ENCODE assay signal across 10 cellular contexts in genomic region chr9:74499770-74500583, GRCh38. TPM values are rescaled to one million over a fixed set of nuclear protein-coding genes. Genes with fewer than 3 reads are reported as not detected.
DNase-seq lines count a peak whose midpoint lies in the region; ATAC-seq and TF ChIP-seq lines count a peak whose summit lies in the region.
"Had no signal": no experiment of that assay in that cellular context is flagged by ENCODE, and none has a peak within 500 bp of the region (broad histone marks: within the 10 kb centered on the region; RNA-seq: fewer than 3 reads in every experiment).

No MANE protein-coding gene starts in this region.

- no peak overlapping the region for H3K9ac ChIP-seq in SK-N-SH

- no peak for TF ChIP-seq CTCF in SK-N-SH (IDR thresholded peaks at IDR 0.05)

- CTCF ChIA-PET in SK-N-SH (lab: Yijun Ruan, JAX) = interaction anchor here (0.6 to 2.5 kb wide), 10 partner anchors 9 to 267 kb away, joined by 3 to 16 read pairs (median 4); no protein-coding TSS in a partner anchor

- POLR2A ChIA-PET in SK-N-SH (lab: Yijun Ruan, JAX) = interaction anchor here (1.3 to 2.0 kb wide), 3 partner anchors 33 to 72 kb away, joined by 3 to 9 read pairs (median 4); no protein-coding TSS in a partner anchor

- no peaks in the 10 kb centered on the region for H3K79me2 ChIP-seq in SK-N-SH (ENCODE audit: insufficient read depth)

- no peaks in the 10 kb centered on the region for H3F3A ChIP-seq in SK-N-SH (replicated peaks; ENCODE audit: insufficient read depth)

- TF ChIP-seq POLR2A in GM18505 (IDR thresholded peaks at IDR 0.05; ENCODE audit: borderline replicate concordance, extremely low read depth, insufficient read depth, insufficient read length) = no peak

- peaks cover 53% of the 10 kb centered on the region for H3K27me3 ChIP-seq in SK-N-SH (ENCODE audit: insufficient read depth)

- H2AFZ ChIP-seq in SK-N-SH (ENCODE audit: low read depth) = no peak overlapping the region

- TF ChIP-seq RAD21 in SK-N-SH (IDR thresholded peaks at IDR 0.05; ENCODE audit: low read length) = peak; percentile 32; the same call in 1 of the 2 replicates

- WGBS in SK-N-SH (ENCODE audit: low lambda C conversion rate) = 13% methylated on average over 19 of the region's 32 CpGs

- no peaks in the 10 kb centered on the region for H4K20me1 ChIP-seq in SK-N-SH (ENCODE audit: insufficient read depth)

- H3K9me3 ChIP-seq in SK-N-SH = no peaks in the 10 kb centered on the region

- peak overlapping the region; percentile 55 to 78; a peak in 2 of 4 replicates for H3K4me3 ChIP-seq in SK-N-SH (ENCODE audit: low read depth in 2 of 2, low read length in 1 of 2)

- DNase-seq in SK-N-SH (peak; percentile 28), astrocyte of the hippocampus (ENCODE audit: low read depth, low spot score) (peak; percentile 30), islet precursor cell (peak; percentile 56), NCI-H2171 treated with DMSO at 0.1 percent for 48 hours (lab: John Stamatoyannopoulos, UW) (no peak), NCI-H446 (lab: John Stamatoyannopoulos, UW) (no peak)
- DNase-seq in stimulated activated naive CD8-positive, alpha-beta T cell treated with anti-CD3 and anti-CD28 coated beads, Interleukin-15, Interleukin-2, amounts not matched to agents 100 U/mL and 50 U/mL, for 24 hours = peak; percentile 3
- DNase-seq: NCI-H446 treated with DMSO at 0.1 percent for 48 hours had no signal

- peak overlapping the region in 1 of 2 experiments; percentile 71; a peak in 1 of 4 replicates for H3K27ac ChIP-seq in SK-N-SH (ENCODE audit: low read depth in 2 of 2, low read length in 1 of 2)
- H3K27ac ChIP-seq: 22Rv1 had no signal

- peak overlapping the region; percentile 60 for H3K4me2 ChIP-seq in SK-N-SH

- peaks cover 0 to 4% of the 10 kb centered on the region in 2 experiments; a peak in 2 of 4 replicates for H3K4me1 ChIP-seq in SK-N-SH (ENCODE audit: control insufficient read depth in 1 of 2, insufficient read depth in 2 of 2, low read depth in 1 of 2, low read length in 1 of 2)

- ATAC-seq in SK-N-SH treated with all-trans-retinoic acid at 6 μM for 48 hours (no peak), GM18505 (IDR thresholded peaks at IDR 0.05; ENCODE audit: unreplicated experiment) (no peak)
- ATAC-seq in stimulated activated naive CD8-positive, alpha-beta T cell treated with anti-CD3 and anti-CD28 coated beads, Interleukin-15, Interleukin-2, amounts not matched to agents 100 U/mL and 50 U/mL, for 24 hours = no peak

- no peak for TF ChIP-seq EP300 in SK-N-SH (IDR thresholded peaks at IDR 0.05; ENCODE audit: borderline replicate concordance in 1 of 2, low read depth in 1 of 2, low read length in 1 of 2)

- H3K36me3 ChIP-seq in SK-N-SH (replicated peaks in 1 of 2; ENCODE audit: control insufficient read depth in 1 of 2, insufficient read depth in 2 of 2, low read length in 1 of 2) = no peaks in the 10 kb centered on the region

- no peaks in the 10 kb centered on the region for H3K9me2 ChIP-seq in SK-N-SH

TF ChIP-seq in SK-N-SH, 30 proteins besides CTCF, POLR2A, EP300 and RAD21:
- TF ChIP-seq MAX (IDR thresholded peaks at IDR 0.05; ENCODE audit: low read depth) (no peak), GABPA (IDR thresholded peaks at IDR 0.05; ENCODE audit: low read depth) (no peak), TCF12 (IDR thresholded peaks at IDR 0.05) (no peak), YY1 (IDR thresholded peaks at IDR 0.05; ENCODE audit: low read depth) (no peak), JUND (IDR thresholded peaks at IDR 0.05) (no peak), FOSL2 (IDR thresholded peaks at IDR 0.05; ENCODE audit: borderline replicate concordance, low read depth) (no peak), RFX5 (IDR thresholded peaks at IDR 0.05; ENCODE audit: low read length) (no peak), TAF1 (IDR thresholded peaks at IDR 0.05; ENCODE audit: borderline replicate concordance, low read depth, low read length) (no peak), SMC3 (IDR thresholded peaks at IDR 0.05; ENCODE audit: low read depth, low read length) (no peak), ZBTB33 (IDR thresholded peaks at IDR 0.05; ENCODE audit: borderline replicate concordance, low read depth) (no peak)
- TF ChIP-seq, protein P1, sequence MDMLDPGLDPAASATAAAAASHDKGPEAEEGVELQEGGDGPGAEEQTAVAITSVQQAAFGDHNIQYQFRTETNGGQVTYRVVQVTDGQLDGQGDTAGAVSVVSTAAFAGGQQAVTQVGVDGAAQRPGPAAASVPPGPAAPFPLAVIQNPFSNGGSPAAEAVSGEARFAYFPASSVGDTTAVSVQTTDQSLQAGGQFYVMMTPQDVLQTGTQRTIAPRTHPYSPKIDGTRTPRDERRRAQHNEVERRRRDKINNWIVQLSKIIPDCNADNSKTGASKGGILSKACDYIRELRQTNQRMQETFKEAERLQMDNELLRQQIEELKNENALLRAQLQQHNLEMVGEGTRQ (IDR thresholded peaks at IDR 0.05; ENCODE audit: borderline replicate concordance, low read depth, low read length) = no peak
TF ChIP-seq in SK-N-SH: peak in this region for 0.

TF ChIP-seq in SK-N-SH treated with all-trans-retinoic acid at 6 μM for 48 hours, 23 proteins besides CTCF, POLR2A, EP300 and RAD21 (continues in another document):
- TF ChIP-seq ZNF565 (CRISPR knock-in tag; conservative IDR thresholded peaks at IDR 0.05; ENCODE audit: low read depth) (no peak), TOX (CRISPR knock-in tag; IDR thresholded peaks at IDR 0.05; ENCODE audit: borderline replicate concordance) (no peak), ARNTL (CRISPR knock-in tag; IDR thresholded peaks at IDR 0.05; ENCODE audit: borderline replicate concordance, low read depth) (no peak), ZNF8 (CRISPR knock-in tag; IDR thresholded peaks at IDR 0.05) (no peak), ZFP3 (CRISPR knock-in tag; IDR thresholded peaks at IDR 0.05) (no peak), ISL1 (CRISPR knock-in tag; IDR thresholded peaks at IDR 0.05) (no peak), TSHZ2 (CRISPR knock-in tag; IDR thresholded peaks at IDR 0.05) (no peak), SNAI2 (CRISPR knock-in tag; IDR thresholded peaks at IDR 0.05) (no peak), CREB5 (CRISPR knock-in tag; IDR thresholded peaks at IDR 0.05; ENCODE audit: low read depth) (no peak), ESRRG (CRISPR knock-in tag; IDR thresholded peaks at IDR 0.05) (no peak)
- TF ChIP-seq, protein P2, sequence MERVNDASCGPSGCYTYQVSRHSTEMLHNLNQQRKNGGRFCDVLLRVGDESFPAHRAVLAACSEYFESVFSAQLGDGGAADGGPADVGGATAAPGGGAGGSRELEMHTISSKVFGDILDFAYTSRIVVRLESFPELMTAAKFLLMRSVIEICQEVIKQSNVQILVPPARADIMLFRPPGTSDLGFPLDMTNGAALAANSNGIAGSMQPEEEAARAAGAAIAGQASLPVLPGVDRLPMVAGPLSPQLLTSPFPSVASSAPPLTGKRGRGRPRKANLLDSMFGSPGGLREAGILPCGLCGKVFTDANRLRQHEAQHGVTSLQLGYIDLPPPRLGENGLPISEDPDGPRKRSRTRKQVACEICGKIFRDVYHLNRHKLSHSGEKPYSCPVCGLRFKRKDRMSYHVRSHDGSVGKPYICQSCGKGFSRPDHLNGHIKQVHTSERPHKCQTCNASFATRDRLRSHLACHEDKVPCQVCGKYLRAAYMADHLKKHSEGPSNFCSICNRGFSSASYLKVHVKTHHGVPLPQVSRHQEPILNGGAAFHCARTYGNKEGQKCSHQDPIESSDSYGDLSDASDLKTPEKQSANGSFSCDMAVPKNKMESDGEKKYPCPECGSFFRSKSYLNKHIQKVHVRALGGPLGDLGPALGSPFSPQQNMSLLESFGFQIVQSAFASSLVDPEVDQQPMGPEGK (CRISPR knock-in tag; IDR thresholded peaks at IDR 0.05; ENCODE audit: borderline replicate concordance) = no peak

RNA-seq across cellular contexts. Expression of gene RORB, which starts 2.8 kb away (rescaled TPM):
- polyA plus RNA-seq in SK-N-SH (2012; rRNA removed) = 0.13 and 0.47 TPM in 2 replicates
- polyA plus RNA-seq in SK-N-SH (2012; cell fraction: cytosol; rRNA removed) = 0.37 and 0.72 TPM in 2 replicates
- polyA plus RNA-seq in SK-N-SH (2012; cell fraction: nucleus; rRNA removed) = 0.19 and 0.22 TPM in 2 replicates

Comparison
In these comparisons a context has a peak if more than half of its experiments do, and no peak if none do; other contexts are left out.
1. DNase-seq: peak in SK-N-SH (single experiment), astrocyte of the hippocampus (single experiment), islet precursor cell (single experiment) and stimulated activated naive CD8-positive, alpha-beta T cell treated with anti-CD3 and anti-CD28 coated beads, Interleukin-15, Interleukin-2, amounts not matched to agents 100 U/mL and 50 U/mL, for 24 hours (single experiment); none in NCI-H2171 treated with DMSO at 0.1 percent for 48 hours (single experiment) and NCI-H446 (0 of 2).